In the genomic region with DNA sequence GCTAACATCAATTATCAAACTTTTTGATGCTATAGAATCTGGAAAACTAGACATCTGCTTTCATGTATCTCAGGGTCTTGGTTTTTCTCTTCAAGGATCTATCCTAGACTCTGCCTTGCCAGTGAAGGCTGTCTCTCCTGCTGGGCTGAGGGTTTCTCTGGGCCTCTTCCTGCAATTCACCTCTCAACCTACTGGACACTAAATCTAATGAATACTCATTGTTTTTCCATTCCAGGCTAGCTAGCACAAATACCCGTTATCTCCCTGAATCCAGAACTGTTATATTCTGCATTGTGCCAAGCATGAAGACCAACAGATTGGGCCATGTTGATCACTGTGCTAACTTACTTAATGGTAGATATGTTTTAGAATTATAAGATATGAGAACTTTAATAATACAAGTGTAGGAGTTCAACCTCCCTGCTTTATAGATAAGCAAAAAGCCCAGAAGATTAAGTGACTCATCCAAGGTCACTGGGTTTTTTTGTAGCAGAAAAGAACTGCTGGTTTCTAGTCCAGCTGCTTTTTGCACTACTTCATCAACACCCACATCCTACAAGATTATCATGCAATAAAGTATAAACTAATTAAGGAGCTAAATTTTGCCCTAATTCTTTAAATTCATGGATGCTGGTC, we compare ENCODE assay signal across 1 cellular context.
TF ChIP-seq lines count a peak whose summit lies in the region.

No MANE protein-coding gene starts in this region.

TF ChIP-seq in GM12878, 131 proteins besides CTCF, POLR2A, EP300 and RAD21:
- TF ChIP-seq PAX5 (IDR thresholded peaks at IDR 0.05; ENCODE audit: borderline replicate concordance, low read depth, low read length) = no peak
